ENCODE assay signal across 8 cellular contexts in genomic region chr7:140060788-140061606, GRCh38. TPM values are rescaled to one million over a fixed set of nuclear protein-coding genes. Genes with fewer than 3 reads are reported as not detected.
A peak's percentile ranks its signal among the peaks of the same experiment; 100 is the strongest.
DNase-seq lines count a peak whose midpoint lies in the region; TF ChIP-seq lines count a peak whose summit lies in the region.

No MANE protein-coding gene starts in this region.

- no peak overlapping the region for H3K27ac Mint-ChIP-seq in progenitor cell of endocrine pancreas

- H3K27me3 ChIP-seq in OCI-LY3 (ENCODE audit: low read depth, low read length) = peaks cover 43% of the 10 kb centered on the region

- no peak overlapping the region for H3K27ac ChIP-seq in OCI-LY3 (ENCODE audit: low read length)

- H3K4me3 Mint-ChIP-seq in progenitor cell of endocrine pancreas (ENCODE audit: low read depth) = peak overlapping the region; percentile 53

- H3K4me1 Mint-ChIP-seq in progenitor cell of endocrine pancreas (ENCODE audit: low read depth) = no peaks in the 10 kb centered on the region

- H3K9me3 ChIP-seq in OCI-LY3 (ENCODE audit: insufficient read depth, low read length) = no peaks in the 10 kb centered on the region

- peaks cover 47% of the 10 kb centered on the region for H3K27me3 Mint-ChIP-seq in progenitor cell of endocrine pancreas

- H3K36me3 ChIP-seq in OCI-LY3 (replicated peaks; ENCODE audit: low read depth, low read length) = no peaks in the 10 kb centered on the region

- H3K4me3 ChIP-seq in OCI-LY3 (ENCODE audit: low read length) = no peak overlapping the region; the same call in 1 of the 2 replicates

- 0 out of 2 replicates have a peak, but pooled peaks cover 6% of the 10 kb centered on the region for H4K20me1 ChIP-seq in OCI-LY3 (ENCODE audit: insufficient read depth, low read length)

- TF ChIP-seq CTCF in OCI-LY3 (IDR thresholded peaks at IDR 0.05; ENCODE audit: low read depth, low read length) (no peak), progenitor cell of endocrine pancreas (IDR thresholded peaks at IDR 0.05; ENCODE audit: unreplicated experiment) (no peak), GM20000 (IDR thresholded peaks at IDR 0.05; ENCODE audit: extremely low read depth, missing control alignments) (no peak)

- no peaks in the 10 kb centered on the region for H3K36me3 Mint-ChIP-seq in progenitor cell of endocrine pancreas (ENCODE audit: insufficient read depth)

- H3K9ac ChIP-seq in OCI-LY3 (ENCODE audit: low read length) = no peak overlapping the region

- peaks cover 24% of the 10 kb centered on the region for H3K4me1 ChIP-seq in OCI-LY3 (ENCODE audit: low read length)

- no peak overlapping the region for H2AFZ ChIP-seq in OCI-LY3 (ENCODE audit: low read depth, low read length)

- DNase-seq in EH (ENCODE audit: low read depth) (peak; percentile 34), erythroblast (lab: John Stamatoyannopoulos, UW) (peak; percentile 83 to 89), progenitor cell of endocrine pancreas (ENCODE audit: low spot score, unreplicated experiment) (no peak), GDM1 (lab: John Stamatoyannopoulos, UW) (no peak), GM20000 (ENCODE audit: low spot score) (no peak), NOMO-1 treated with DMSO at 0.1 percent for 48 hours (lab: John Stamatoyannopoulos, UW; ENCODE audit: unreplicated experiment) (no peak)
- no peak for DNase-seq in effector CD8-positive, alpha-beta T cell (lab: John Stamatoyannopoulos, UW)

- H3K79me2 ChIP-seq in OCI-LY3 (ENCODE audit: low read length) = no peaks in the 10 kb centered on the region

- H3K4me2 ChIP-seq in OCI-LY3 (ENCODE audit: low read length) = peak overlapping the region; percentile 37

- TF ChIP-seq POLR2A in erythroblast (IDR thresholded peaks at IDR 0.05; ENCODE audit: low read length) = peak; percentile 43

- H3K9me3 Mint-ChIP-seq in progenitor cell of endocrine pancreas (ENCODE audit: low read depth) = peaks cover 4% of the 10 kb centered on the region

RNA-seq across cellular contexts. Expression of gene PARP12, which starts 1.8 kb away (rescaled TPM):
- total RNA-seq in progenitor cell of endocrine pancreas = 3.4 TPM in 2 replicates

Comparison
In these comparisons a context has a peak if more than half of its experiments do, and no peak if none do; other contexts are left out.
1. DNase-seq: peak in EH (single experiment) and erythroblast (2 of 2); none in progenitor cell of endocrine pancreas (single experiment), GDM1 (single experiment), effector CD8-positive, alpha-beta T cell (single experiment), GM20000 (single experiment) and NOMO-1 treated with DMSO at 0.1 percent for 48 hours (single experiment).